1 cellular context compared by ENCODE assay signal in genomic region chr3:192849822-192850221, GRCh38.
TF ChIP-seq lines count a peak whose summit lies in the region.

No MANE protein-coding gene starts in this region.

TF ChIP-seq in GM12878, 131 proteins besides CTCF, POLR2A, EP300 and RAD21:
- 0 out of 2 replicates have a peak, but pooled peaks have one; percentile 7 for TF ChIP-seq NR2F1 (conservative IDR thresholded peaks at IDR 0.05)
TF ChIP-seq in GM12878: peak in this region for 1; not testable (repeated sequence) for 130.
